18 cellular contexts compared by ENCODE assay signal in the genomic region with DNA sequence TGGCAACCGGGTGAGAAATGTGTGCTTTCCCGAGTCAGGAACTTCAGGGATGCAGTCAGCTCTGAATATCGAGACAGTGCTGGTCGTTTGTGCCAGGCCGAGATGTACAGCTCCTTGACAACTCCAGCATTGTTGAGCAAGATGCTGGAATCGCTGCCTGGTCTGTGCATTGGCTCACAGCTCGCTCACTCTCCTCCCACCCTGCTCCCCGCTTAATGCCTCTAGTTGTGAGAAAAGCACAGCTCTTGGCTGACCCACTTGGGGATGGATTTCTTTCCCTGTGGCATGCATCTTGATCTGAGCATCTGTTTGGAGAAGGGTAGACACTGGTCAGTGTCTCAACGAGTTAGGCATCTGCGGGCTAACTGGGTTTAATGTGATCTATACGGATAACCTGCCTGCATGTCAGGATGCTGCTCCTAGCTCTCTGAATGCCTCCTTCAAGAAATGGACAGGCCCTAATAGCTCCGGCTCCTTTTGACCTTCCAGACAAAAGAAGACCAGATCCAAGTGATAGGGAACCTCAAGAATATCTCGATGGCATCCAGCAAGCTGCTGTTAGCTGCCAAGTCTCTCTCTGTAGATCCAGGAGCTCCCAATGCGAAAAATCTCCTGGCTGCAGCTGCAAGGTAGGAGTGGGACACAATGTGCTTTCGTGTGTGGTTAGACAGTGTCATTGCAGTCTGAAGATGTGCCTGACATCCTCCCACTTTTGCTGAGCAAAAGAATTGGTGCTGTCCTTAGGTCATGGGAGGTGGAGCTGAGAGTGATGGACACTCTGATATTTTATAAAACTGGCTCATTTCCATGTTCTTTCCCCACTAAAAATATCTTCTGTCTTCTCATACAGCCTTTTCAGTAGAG.
A peak's percentile ranks its signal among the peaks of the same experiment; 100 is the strongest.
DNase-seq lines count a peak whose midpoint lies in the region; FAIRE-seq and TF ChIP-seq lines count a peak whose summit lies in the region.
"Had no signal": no experiment of that assay in that cellular context is flagged by ENCODE, and none has a peak within 500 bp of the region (broad histone marks: within the 10 kb centered on the region; RNA-seq: fewer than 3 reads in every experiment).

No MANE protein-coding gene starts in this region.

- intact Hi-C loops in PC-9 (cut with micrococcal nuclease; ENCODE audit: unreplicated experiment): loop anchor here (10.0 kb wide), 1 partner anchor 266 kb away; no protein-coding TSS in a partner anchor

- H3K27me3 Mint-ChIP-seq in HFFc6 (ENCODE audit: insufficient read depth): no peaks in the 10 kb centered on the region; the same call in 1 of the 2 replicates
- no peaks in the 10 kb centered on the region for H3K27me3 Mint-ChIP-seq in astrocyte (ENCODE audit: low read depth, unreplicated experiment)
- H3K27me3 Mint-ChIP-seq: activated CD4-positive, alpha-beta T cell treated with anti-CD3 and anti-CD28 coated beads, Interleukin-2, amount 10 ng/mL, durations not matched to agents 24 days and 14 days had no signal

- FAIRE-seq in astrocyte (lab: Jason Lieb, UNC): no peak

- DNase-seq in HFFc6 (peak; percentile 38), astrocyte (ENCODE audit: low read depth) (peak; percentile 48), superior temporal gyrus (ENCODE audit: extremely low spot score) (peak; percentile 88), HEK293T (ENCODE audit: extremely low spot score) (no peak), ACHN (no peak), PC-9 (no peak)
- no peak for DNase-seq in stimulated activated CD4-positive, alpha-beta T cell treated with anti-CD3 and anti-CD28 coated beads, Interleukin-2, amount 100 ng/mL, for 48 hours
- DNase-seq: activated CD4-positive, alpha-beta T cell treated with anti-CD3 and anti-CD28 coated beads, Interleukin-2, amount 10 ng/mL, durations not matched to agents 24 days and 14 days; activated naive CD4-positive, alpha-beta T cell treated with anti-CD3 and anti-CD28 coated beads, Interleukin-2, amount 50 U/mL, for 16 hours; COR-L47; left lung; NCI-H1417; psoas muscle; SHP77 treated with DMSO at 0.1 percent for 48 hours; stimulated activated naive CD4-positive, alpha-beta T cell treated with Interleukin-2 at 50 U/mL for 16 hours; T-helper 9 cell had no signal

- H3K27ac Mint-ChIP-seq in HFFc6 (peak overlapping the region; percentile 94), astrocyte (ENCODE audit: unreplicated experiment) (peak overlapping the region; percentile 9)
- H3K27ac Mint-ChIP-seq: activated CD4-positive, alpha-beta T cell treated with anti-CD3 and anti-CD28 coated beads, Interleukin-2, amount 10 ng/mL, durations not matched to agents 24 days and 14 days had no signal

- H3K27me3 ChIP-seq in astrocyte (ENCODE audit: insufficient read depth, low read length) (no peaks in the 10 kb centered on the region), layer of hippocampus (ENCODE audit: control insufficient read depth, insufficient read depth, low read length) (no peaks in the 10 kb centered on the region), PC-9 (ENCODE audit: insufficient read depth, low read depth) (no peaks in the 10 kb centered on the region)
- H3K27me3 ChIP-seq: breast epithelium, left lung had no signal

- H3K36me3 ChIP-seq in astrocyte (ENCODE audit: insufficient read depth, low read length): no peaks in the 10 kb centered on the region
- H3K36me3 ChIP-seq in PC-9 (ENCODE audit: low read depth): no peaks in the 10 kb centered on the region
- H3K36me3 ChIP-seq: breast epithelium, left lung had no signal

- POLR2A ChIA-PET in HEK293T (lab: Yijun Ruan, JAX): no interaction called here
- POLR2A ChIA-PET in PC-9 (lab: Charles Lee; ENCODE audit: unreplicated experiment): interaction anchor here (0.6 to 0.7 kb wide), 3 partner anchors 48 to 865 kb away, joined by 3 to 11 read pairs (median 7); no protein-coding TSS in a partner anchor

- H4K20me1 ChIP-seq in astrocyte (ENCODE audit: insufficient read depth, low read length) (no peaks in the 10 kb centered on the region), PC-9 (ENCODE audit: insufficient read depth) (no peaks in the 10 kb centered on the region)

- H3K4me2 ChIP-seq in astrocyte (ENCODE audit: low read length): peak overlapping the region; percentile 76
- H3K4me2 ChIP-seq in PC-9: no peak overlapping the region; the same call in 1 of the 2 replicates

- H3K36me3 Mint-ChIP-seq in HFFc6 (ENCODE audit: low read depth): peaks cover 19% of the 10 kb centered on the region
- H3K36me3 Mint-ChIP-seq in astrocyte (ENCODE audit: low read depth, unreplicated experiment): peaks cover 18% of the 10 kb centered on the region

- H3K4me3 ChIP-seq in astrocyte (ENCODE audit: insufficient read depth, low read depth, low read length): peak overlapping the region; percentile 13
- no peak overlapping the region for H3K4me3 ChIP-seq in PC-9
- H3K4me3 ChIP-seq: breast epithelium, left lung, psoas muscle had no signal

- no peak overlapping the region for H2AFZ ChIP-seq in astrocyte (ENCODE audit: low read depth, low read length)
- H2AFZ ChIP-seq in PC-9: no peak overlapping the region

- H3K9ac ChIP-seq in astrocyte (ENCODE audit: low read length): peak overlapping the region; percentile 78

- no TSS peak for BruUV-seq in PC-9 (replicated peaks; lab: Mats Ljungman, UMichigan)

- H3K4me3 Mint-ChIP-seq in HFFc6 (peak overlapping the region; percentile 75), astrocyte (ENCODE audit: unreplicated experiment) (peak overlapping the region; percentile 4)
- H3K4me3 Mint-ChIP-seq: activated CD4-positive, alpha-beta T cell treated with anti-CD3 and anti-CD28 coated beads, Interleukin-2, amount 10 ng/mL, durations not matched to agents 24 days and 14 days had no signal

- peak overlapping the region; percentile 91 for H3K27ac ChIP-seq in astrocyte (ENCODE audit: low read depth, low read length)
- H3K27ac ChIP-seq in layer of hippocampus (ENCODE audit: low read depth, low read length): peak overlapping the region; percentile 80
- H3K27ac ChIP-seq in PC-9: no peak overlapping the region
- H3K27ac ChIP-seq: breast epithelium, left lung, psoas muscle had no signal

- H3K9me3 ChIP-seq in astrocyte (ENCODE audit: insufficient read depth, low read depth, low read length): no peaks in the 10 kb centered on the region
- no peaks in the 10 kb centered on the region for H3K9me3 ChIP-seq in PC-9 (ENCODE audit: insufficient read depth, low read depth)
- H3K9me3 ChIP-seq: breast epithelium, left lung, psoas muscle had no signal

- H3K4me1 Mint-ChIP-seq in HFFc6 (ENCODE audit: low read depth) (peaks cover 82% of the 10 kb centered on the region), astrocyte (ENCODE audit: low read depth, unreplicated experiment) (peaks cover 30% of the 10 kb centered on the region)
- H3K4me1 Mint-ChIP-seq: activated CD4-positive, alpha-beta T cell treated with anti-CD3 and anti-CD28 coated beads, Interleukin-2, amount 10 ng/mL, durations not matched to agents 24 days and 14 days had no signal

- H3K4me1 ChIP-seq in astrocyte (ENCODE audit: insufficient read depth, low read length) (peaks cover 36% of the 10 kb centered on the region), PC-9 (replicated peaks; ENCODE audit: insufficient read depth) (peaks cover 36% of the 10 kb centered on the region)

- CTCF ChIA-PET in HEK293T (lab: Yijun Ruan, JAX) (no interaction called here), PC-9 (lab: Charles Lee) (no interaction called here)

- H3K9me3 Mint-ChIP-seq in HFFc6 (no peaks in the 10 kb centered on the region), astrocyte (ENCODE audit: unreplicated experiment) (no peaks in the 10 kb centered on the region)
- H3K9me3 Mint-ChIP-seq: activated CD4-positive, alpha-beta T cell treated with anti-CD3 and anti-CD28 coated beads, Interleukin-2, amount 10 ng/mL, durations not matched to agents 24 days and 14 days had no signal

- peak; percentile 13; the same call in 1 of the 2 replicates for TF ChIP-seq CTCF in HFFc6 (IDR thresholded peaks at IDR 0.05)
- no peak for TF ChIP-seq CTCF in astrocyte (IDR thresholded peaks at IDR 0.05; ENCODE audit: insufficient read depth, low read depth, low read length)
- TF ChIP-seq CTCF in PC-9 (conservative IDR thresholded peaks at IDR 0.05): no peak

- H3F3A ChIP-seq in PC-9 (ENCODE audit: insufficient read depth, low read depth): peaks cover 7% of the 10 kb centered on the region; the same call in 1 of the 2 replicates

- no peaks in the 10 kb centered on the region for H3K79me2 ChIP-seq in astrocyte (ENCODE audit: insufficient read depth, low read length)
- H3K79me2 ChIP-seq in PC-9 (ENCODE audit: low read depth): no peaks in the 10 kb centered on the region

- H3K9me2 ChIP-seq in PC-9 (ENCODE audit: insufficient read depth): no peaks in the 10 kb centered on the region

- in situ Hi-C loops in ACHN (cut with HindIII; ENCODE audit: low pct_ligation_motif_present, low pct_unique_long_range_greater_than_20kb, low sequenced_read_pairs): no loop called here

TF ChIP-seq in HEK293T, 16 proteins besides CTCF, POLR2A, EP300 and RAD21:
- TF ChIP-seq HDGF (IDR thresholded peaks at IDR 0.05; ENCODE audit: borderline replicate concordance): no peak
TF ChIP-seq in HEK293T: peak in this region for 0.

Comparison
In these comparisons a context has a peak if more than half of its experiments do, and no peak if none do; other contexts are left out.
1. DNase-seq: peak in HFFc6 (single experiment), astrocyte (single experiment) and superior temporal gyrus (single experiment); none in stimulated activated CD4-positive, alpha-beta T cell treated with anti-CD3 and anti-CD28 coated beads, Interleukin-2, amount 100 ng/mL, for 48 hours (0 of 2), HEK293T (single experiment), ACHN (single experiment) and PC-9 (0 of 2).